ENCODE assay signal across 1 cellular context in the genomic region with DNA sequence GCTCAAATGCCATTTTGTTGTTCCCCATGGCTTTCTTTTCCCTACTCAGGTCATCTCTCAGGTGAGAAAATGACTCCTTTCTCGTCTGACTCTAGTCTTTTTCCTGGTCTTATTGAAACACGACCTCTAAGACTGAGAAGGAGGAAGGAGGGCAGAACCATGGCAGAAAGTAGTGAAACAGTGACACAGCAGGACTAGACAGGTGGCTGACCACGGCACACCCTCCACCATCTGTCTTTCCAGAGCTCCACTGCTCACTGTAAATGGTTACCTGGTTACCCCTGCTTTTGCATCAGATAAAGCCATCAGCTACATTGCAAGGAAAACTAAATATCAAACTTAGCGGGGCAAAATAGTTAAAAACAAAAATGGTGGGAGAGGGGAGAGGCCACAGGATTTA.
TF ChIP-seq lines count a peak whose summit lies in the region.

No MANE protein-coding gene starts in this region.

TF ChIP-seq in GM12878, 131 proteins besides CTCF, POLR2A, EP300 and RAD21 (continued from another document):
- TF ChIP-seq, protein P1, sequence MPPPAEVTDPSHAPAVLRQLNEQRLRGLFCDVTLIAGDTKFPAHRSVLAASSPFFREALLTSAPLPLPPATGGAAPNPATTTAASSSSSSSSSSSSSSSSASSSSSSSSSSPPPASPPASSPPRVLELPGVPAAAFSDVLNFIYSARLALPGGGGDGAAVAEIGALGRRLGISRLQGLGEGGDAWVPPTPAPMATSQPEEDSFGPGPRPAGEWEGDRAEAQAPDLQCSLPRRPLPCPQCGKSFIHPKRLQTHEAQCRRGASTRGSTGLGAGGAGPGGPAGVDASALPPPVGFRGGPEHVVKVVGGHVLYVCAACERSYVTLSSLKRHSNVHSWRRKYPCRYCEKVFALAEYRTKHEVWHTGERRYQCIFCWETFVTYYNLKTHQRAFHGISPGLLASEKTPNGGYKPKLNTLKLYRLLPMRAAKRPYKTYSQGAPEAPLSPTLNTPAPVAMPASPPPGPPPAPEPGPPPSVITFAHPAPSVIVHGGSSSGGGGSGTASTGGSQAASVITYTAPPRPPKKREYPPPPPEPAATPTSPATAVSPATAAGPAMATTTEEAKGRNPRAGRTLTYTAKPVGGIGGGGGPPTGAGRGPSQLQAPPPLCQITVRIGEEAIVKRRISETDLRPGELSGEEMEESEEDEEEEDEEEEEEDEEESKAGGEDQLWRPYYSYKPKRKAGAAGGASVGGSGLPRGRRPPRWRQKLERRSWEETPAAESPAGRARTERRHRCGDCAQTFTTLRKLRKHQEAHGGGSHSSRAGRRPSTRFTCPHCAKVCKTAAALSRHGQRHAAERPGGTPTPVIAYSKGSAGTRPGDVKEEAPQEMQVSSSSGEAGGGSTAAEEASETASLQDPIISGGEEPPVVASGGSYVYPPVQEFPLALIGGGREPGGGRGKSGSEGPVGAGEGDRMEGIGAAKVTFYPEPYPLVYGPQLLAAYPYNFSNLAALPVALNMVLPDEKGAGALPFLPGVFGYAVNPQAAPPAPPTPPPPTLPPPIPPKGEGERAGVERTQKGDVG (CRISPR knock-in tag; IDR thresholded peaks at IDR 0.05) = no peak
- no peak for TF ChIP-seq CHD4 (IDR thresholded peaks at IDR 0.05)
- TF ChIP-seq NRF1 (conservative IDR thresholded peaks at IDR 0.05; ENCODE audit: low read depth, low read length) = no peak
- TF ChIP-seq ZNF217 (IDR thresholded peaks at IDR 0.05) = no peak
- no peak for TF ChIP-seq TCF7 (IDR thresholded peaks at IDR 0.05; ENCODE audit: borderline replicate concordance)
- no peak for TF ChIP-seq SRF (IDR thresholded peaks at IDR 0.05; ENCODE audit: low read depth in 2 of 2, low read length in 2 of 2)
- no peak for TF ChIP-seq ZNF24 (IDR thresholded peaks at IDR 0.05)
- TF ChIP-seq ZNF207 (IDR thresholded peaks at IDR 0.05; ENCODE audit: borderline replicate concordance) = no peak
- no peak for TF ChIP-seq POLR2AphosphoS2 (IDR thresholded peaks at IDR 0.05; ENCODE audit: low read depth, low read length)
- TF ChIP-seq, protein P2, sequence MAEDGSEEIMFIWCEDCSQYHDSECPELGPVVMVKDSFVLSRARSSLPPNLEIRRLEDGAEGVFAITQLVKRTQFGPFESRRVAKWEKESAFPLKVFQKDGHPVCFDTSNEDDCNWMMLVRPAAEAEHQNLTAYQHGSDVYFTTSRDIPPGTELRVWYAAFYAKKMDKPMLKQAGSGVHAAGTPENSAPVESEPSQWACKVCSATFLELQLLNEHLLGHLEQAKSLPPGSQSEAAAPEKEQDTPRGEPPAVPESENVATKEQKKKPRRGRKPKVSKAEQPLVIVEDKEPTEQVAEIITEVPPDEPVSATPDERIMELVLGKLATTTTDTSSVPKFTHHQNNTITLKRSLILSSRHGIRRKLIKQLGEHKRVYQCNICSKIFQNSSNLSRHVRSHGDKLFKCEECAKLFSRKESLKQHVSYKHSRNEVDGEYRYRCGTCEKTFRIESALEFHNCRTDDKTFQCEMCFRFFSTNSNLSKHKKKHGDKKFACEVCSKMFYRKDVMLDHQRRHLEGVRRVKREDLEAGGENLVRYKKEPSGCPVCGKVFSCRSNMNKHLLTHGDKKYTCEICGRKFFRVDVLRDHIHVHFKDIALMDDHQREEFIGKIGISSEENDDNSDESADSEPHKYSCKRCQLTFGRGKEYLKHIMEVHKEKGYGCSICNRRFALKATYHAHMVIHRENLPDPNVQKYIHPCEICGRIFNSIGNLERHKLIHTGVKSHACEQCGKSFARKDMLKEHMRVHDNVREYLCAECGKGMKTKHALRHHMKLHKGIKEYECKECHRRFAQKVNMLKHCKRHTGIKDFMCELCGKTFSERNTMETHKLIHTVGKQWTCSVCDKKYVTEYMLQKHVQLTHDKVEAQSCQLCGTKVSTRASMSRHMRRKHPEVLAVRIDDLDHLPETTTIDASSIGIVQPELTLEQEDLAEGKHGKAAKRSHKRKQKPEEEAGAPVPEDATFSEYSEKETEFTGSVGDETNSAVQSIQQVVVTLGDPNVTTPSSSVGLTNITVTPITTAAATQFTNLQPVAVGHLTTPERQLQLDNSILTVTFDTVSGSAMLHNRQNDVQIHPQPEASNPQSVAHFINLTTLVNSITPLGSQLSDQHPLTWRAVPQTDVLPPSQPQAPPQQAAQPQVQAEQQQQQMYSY (CRISPR knock-in tag; IDR thresholded peaks at IDR 0.05) = no peak
- TF ChIP-seq RUNX3 (IDR thresholded peaks at IDR 0.05; ENCODE audit: low read length) = no peak
- no peak for TF ChIP-seq TCF3 (IDR thresholded peaks at IDR 0.05; ENCODE audit: borderline replicate concordance, insufficient read depth, low read depth, low read length)
- TF ChIP-seq GATAD2B (conservative IDR thresholded peaks at IDR 0.05; ENCODE audit: low read depth) = no peak
